ENCODE assay signal across 30 cellular contexts in genomic region chr9:36676823-36677521, GRCh38.
DNase-seq lines count a peak whose midpoint lies in the region; ATAC-seq, FAIRE-seq and TF ChIP-seq lines count a peak whose summit lies in the region.
"Had no signal": no experiment of that assay in that cellular context is flagged by ENCODE, and none has a peak within 500 bp of the region (broad histone marks: within the 10 kb centered on the region; RNA-seq: fewer than 3 reads in every experiment).

No MANE protein-coding gene starts in this region.

- intact Hi-C loops in activated T-helper 1 cell treated with anti-CD3 and anti-CD28 coated beads, Interleukin-12 subunit alpha, Interleukin-12 subunit beta, Interleukin-2, Interleukin-4 antibody, amounts not matched to agents 30 ng/mL and 10 ng/mL and 1 ng/mL, durations not matched to agents 14 hours and 24 hours and 36 hours (cut with micrococcal nuclease), result no loop called here
- intact Hi-C loops in esophagus muscularis mucosa (cut with DNase I), result no loop called here

- POLR2A ChIA-PET in SK-N-SH (lab: Yijun Ruan, JAX) (no interaction called here), A549 (lab: Yijun Ruan, JAX) (no interaction called here)

- H3K9me2 ChIP-seq in SK-N-SH, result no peaks in the 10 kb centered on the region

- H3K27me3 ChIP-seq in SK-N-SH (ENCODE audit: insufficient read depth), result no peaks in the 10 kb centered on the region
- H3K27me3 ChIP-seq in esophagus muscularis mucosa, result no peaks in the 10 kb centered on the region
- H3K27me3 ChIP-seq: adrenal gland, brain microvascular endothelial cell, neural progenitor cell, pancreas, testis had no signal

- TF ChIP-seq POLR2A in A549 (IDR thresholded peaks at IDR 0.05; ENCODE audit: low read length) (no peak), esophagus muscularis mucosa (IDR thresholded peaks at IDR 0.05; ENCODE audit: low read depth) (no peak)

- FAIRE-seq in A549 (lab: Jason Lieb, UNC), result peak; percentile 36
- FAIRE-seq: endometrium, pancreas had no signal

- H3K9me3 Mint-ChIP-seq in activated T-helper 1 cell treated with anti-CD3 and anti-CD28 coated beads, Interleukin-12 subunit alpha, Interleukin-12 subunit beta, Interleukin-2, Interleukin-4 antibody, amounts not matched to agents 30 ng/mL and 10 ng/mL and 1 ng/mL, durations not matched to agents 14 hours and 24 hours and 36 hours, result peaks cover 7% of the 10 kb centered on the region

- no peaks in the 10 kb centered on the region for H3K27me3 Mint-ChIP-seq in activated T-helper 1 cell treated with anti-CD3 and anti-CD28 coated beads, Interleukin-12 subunit alpha, Interleukin-12 subunit beta, Interleukin-2, Interleukin-4 antibody, amounts not matched to agents 30 ng/mL and 10 ng/mL and 1 ng/mL, durations not matched to agents 14 hours and 24 hours and 36 hours (ENCODE audit: insufficient read depth)
- H3K27me3 Mint-ChIP-seq: CD4-positive, CD25-positive, alpha-beta regulatory T cell; IgD-negative memory B cell had no signal

- ATAC-seq in SK-N-SH treated with all-trans-retinoic acid at 6 μM for 48 hours, result no peak
- no peak for ATAC-seq in A549
- ATAC-seq in GM18858 (IDR thresholded peaks at IDR 0.05; ENCODE audit: unreplicated experiment), result no peak
- ATAC-seq: GM23338, left colon, pancreas had no signal

- no peak for TF ChIP-seq CTCF in SK-N-SH (IDR thresholded peaks at IDR 0.05)
- TF ChIP-seq CTCF in A549 (IDR thresholded peaks at IDR 0.05), result no peak
- no peak for TF ChIP-seq CTCF in fibroblast of villous mesenchyme (IDR thresholded peaks at IDR 0.05; ENCODE audit: insufficient read depth, low read depth, low read length)
- no peak for TF ChIP-seq CTCF in esophagus muscularis mucosa (IDR thresholded peaks at IDR 0.05)

- CTCF ChIA-PET in SK-N-SH (lab: Yijun Ruan, JAX) (interaction anchor here (0.7 to 1.9 kb wide), 5 partner anchors 13 to 270 kb away, joined by 3 to 8 read pairs (median 3); no protein-coding TSS in a partner anchor), A549 (lab: Yijun Ruan, JAX) (interaction anchor here (0.6 to 1.9 kb wide), 4 partner anchors 18 to 1380 kb away, joined by 3 to 6 read pairs (median 4); no protein-coding TSS in a partner anchor)

- H3K9me3 ChIP-seq in SK-N-SH (peaks cover 4% of the 10 kb centered on the region; the same call in 1 of the 2 replicates), A549 (peaks cover 7% of the 10 kb centered on the region), esophagus muscularis mucosa (peaks cover 0 to 8% (median 7%) of the 10 kb centered on the region in 4 donors)
- H3K9me3 ChIP-seq: pancreas, testis had no signal

- peaks cover 30 to 67% of the 10 kb centered on the region in 2 experiments for H3K36me3 ChIP-seq in SK-N-SH (replicated peaks in 1 of 2; ENCODE audit: control insufficient read depth in 1 of 2, insufficient read depth in 2 of 2, low read length in 1 of 2)
- no peaks in the 10 kb centered on the region for H3K36me3 ChIP-seq in esophagus muscularis mucosa
- H3K36me3 ChIP-seq: adrenal gland, brain microvascular endothelial cell, pancreas had no signal

- H3K4me1 ChIP-seq in SK-N-SH (ENCODE audit: control insufficient read depth in 1 of 2, insufficient read depth in 2 of 2, low read depth in 1 of 2, low read length in 1 of 2), result peaks cover 0 to 8% of the 10 kb centered on the region in 2 experiments; a peak in 2 of 4 replicates
- H3K4me1 ChIP-seq in A549, result no peaks in the 10 kb centered on the region
- H3K4me1 ChIP-seq in esophagus muscularis mucosa, result no peaks in the 10 kb centered on the region
- H3K4me1 ChIP-seq: adrenal gland, neural progenitor cell, pancreas had no signal

- no peaks in the 10 kb centered on the region for H3K4me1 Mint-ChIP-seq in activated T-helper 1 cell treated with anti-CD3 and anti-CD28 coated beads, Interleukin-12 subunit alpha, Interleukin-12 subunit beta, Interleukin-2, Interleukin-4 antibody, amounts not matched to agents 30 ng/mL and 10 ng/mL and 1 ng/mL, durations not matched to agents 14 hours and 24 hours and 36 hours (ENCODE audit: low read depth)
- H3K4me1 Mint-ChIP-seq: GM23338, neural progenitor cell had no signal

- 90% methylated on average over 7 of the region's 7 CpGs for WGBS in SK-N-SH (ENCODE audit: low lambda C conversion rate)
- 91% methylated on average over 7 of the region's 7 CpGs for WGBS in A549 (ENCODE audit: missing lambda C conversion rate)
- WGBS in esophagus muscularis mucosa, result 93% methylated on average over 7 of the region's 7 CpGs

- H3K9ac ChIP-seq in SK-N-SH, result no peak overlapping the region
- H3K9ac ChIP-seq: neural progenitor cell had no signal

- H3K36me3 Mint-ChIP-seq in activated T-helper 1 cell treated with anti-CD3 and anti-CD28 coated beads, Interleukin-12 subunit alpha, Interleukin-12 subunit beta, Interleukin-2, Interleukin-4 antibody, amounts not matched to agents 30 ng/mL and 10 ng/mL and 1 ng/mL, durations not matched to agents 14 hours and 24 hours and 36 hours (ENCODE audit: low read depth), result peaks cover 40% of the 10 kb centered on the region
- H3K36me3 Mint-ChIP-seq: CD4-positive, CD25-positive, alpha-beta regulatory T cell had no signal

- H3K27ac Mint-ChIP-seq in activated T-helper 1 cell treated with anti-CD3 and anti-CD28 coated beads, Interleukin-12 subunit alpha, Interleukin-12 subunit beta, Interleukin-2, Interleukin-4 antibody, amounts not matched to agents 30 ng/mL and 10 ng/mL and 1 ng/mL, durations not matched to agents 14 hours and 24 hours and 36 hours, result peak overlapping the region; percentile 9
- H3K27ac Mint-ChIP-seq: GM23338, IgD-negative memory B cell, neural progenitor cell had no signal

- H2AFZ ChIP-seq in SK-N-SH (ENCODE audit: low read depth), result no peak overlapping the region
- H2AFZ ChIP-seq: GM23338, neural progenitor cell had no signal

- no peak overlapping the region for H3K4me2 ChIP-seq in SK-N-SH
- H3K4me2 ChIP-seq in A549, result no peak overlapping the region
- H3K4me2 ChIP-seq: GM23338, neural progenitor cell had no signal

- H3K4me3 Mint-ChIP-seq in activated T-helper 1 cell treated with anti-CD3 and anti-CD28 coated beads, Interleukin-12 subunit alpha, Interleukin-12 subunit beta, Interleukin-2, Interleukin-4 antibody, amounts not matched to agents 30 ng/mL and 10 ng/mL and 1 ng/mL, durations not matched to agents 14 hours and 24 hours and 36 hours, result no peak overlapping the region
- H3K4me3 Mint-ChIP-seq: CD4-positive, CD25-positive, alpha-beta regulatory T cell; GM23338; IgD-negative memory B cell; neural progenitor cell had no signal

- peaks cover 12% of the 10 kb centered on the region for H3F3A ChIP-seq in SK-N-SH (replicated peaks; ENCODE audit: insufficient read depth)

- no peak overlapping the region for H3K27ac ChIP-seq in SK-N-SH (ENCODE audit: low read depth in 2 of 2, low read length in 1 of 2)
- H3K27ac ChIP-seq in A549, result no peak overlapping the region
- no peak overlapping the region for H3K27ac ChIP-seq in esophagus muscularis mucosa (replicated peaks in 1 of 4)
- H3K27ac ChIP-seq: adrenal gland, brain microvascular endothelial cell, dorsolateral prefrontal cortex, neural progenitor cell, pancreas, testis had no signal

- TF ChIP-seq RAD21 in SK-N-SH (IDR thresholded peaks at IDR 0.05; ENCODE audit: low read length) (no peak), A549 (conservative IDR thresholded peaks at IDR 0.05 in 1 of 2, IDR thresholded peaks at IDR 0.05 in 1 of 2) (no peak)

- peak; percentile 10 for DNase-seq in SK-N-SH
- DNase-seq in A549 (ENCODE audit: low read depth in 1 of 2, low spot score in 1 of 2), result no peak
- no peak for DNase-seq in activated T-helper 1 cell treated with anti-CD3 and anti-CD28 coated beads, Interleukin-12 subunit alpha, Interleukin-12 subunit beta, Interleukin-2, Interleukin-4 antibody, amounts not matched to agents 30 ng/mL and 10 ng/mL and 1 ng/mL, durations not matched to agents 14 hours and 24 hours and 36 hours (ENCODE audit: low spot score)
- peak; percentile 22 for DNase-seq in fibroblast of villous mesenchyme (ENCODE audit: low read depth)
- DNase-seq in esophagus muscularis mucosa (ENCODE audit: extremely low spot score), result no peak
- no peak for DNase-seq in midbrain (lab: John Stamatoyannopoulos, UW)
- DNase-seq: 8988T; activated CD4-positive, alpha-beta T cell treated with anti-CD3 and anti-CD28 coated beads, Interleukin-2, amount 50 U/mL, for 4 hours; activated CD8-positive, alpha-beta memory T cell treated with anti-CD3 and anti-CD28 coated beads, Interleukin-2, amount 50 U/mL, for 48 hours; activated gamma-delta T cell treated with Interleukin-2 at 50 U/mL for 16 hours; adrenal gland; brain microvascular endothelial cell; dorsolateral prefrontal cortex; hippocampal formation; left colon; mammary epithelial cell; NCI-H1436 treated with DMSO at 0.1 percent for 48 hours; pancreas; SIG-M5; stimulated activated naive CD4-positive, alpha-beta T cell; T-helper 9 cell; testis had no signal

- no peak overlapping the region for H3K4me3 ChIP-seq in SK-N-SH (ENCODE audit: low read depth in 2 of 2, low read length in 1 of 2)
- H3K4me3 ChIP-seq in A549, result no peak overlapping the region
- no peak overlapping the region for H3K4me3 ChIP-seq in fibroblast of villous mesenchyme (ENCODE audit: low read depth, low read length)
- H3K4me3 ChIP-seq in esophagus muscularis mucosa, result no peak overlapping the region
- H3K4me3 ChIP-seq: adrenal gland, dorsolateral prefrontal cortex, GM23338, neural progenitor cell, pancreas, skin epidermis, testis had no signal

- H4K20me1 ChIP-seq in SK-N-SH (ENCODE audit: insufficient read depth), result no peaks in the 10 kb centered on the region

- H3K79me2 ChIP-seq in SK-N-SH (ENCODE audit: insufficient read depth), result no peaks in the 10 kb centered on the region

- TF ChIP-seq EP300 in SK-N-SH (IDR thresholded peaks at IDR 0.05; ENCODE audit: borderline replicate concordance in 1 of 2, low read depth in 1 of 2, low read length in 1 of 2) (no peak), A549 (IDR thresholded peaks at IDR 0.05) (no peak), esophagus muscularis mucosa (IDR thresholded peaks at IDR 0.05) (no peak)

TF ChIP-seq in A549, 52 proteins besides CTCF, POLR2A, EP300 and RAD21 (continues in another document):
- TF ChIP-seq USF2 (IDR thresholded peaks at IDR 0.05), result no peak
- TF ChIP-seq POLR2AphosphoS2 (conservative IDR thresholded peaks at IDR 0.05; ENCODE audit: low read length), result no peak

Comparison
In these comparisons a context has a peak if more than half of its experiments do, and no peak if none do; other contexts are left out.
1. DNase-seq: peak in SK-N-SH (single experiment) and fibroblast of villous mesenchyme (single experiment); none in A549 (0 of 2), activated T-helper 1 cell treated with anti-CD3 and anti-CD28 coated beads, Interleukin-12 subunit alpha, Interleukin-12 subunit beta, Interleukin-2, Interleukin-4 antibody, amounts not matched to agents 30 ng/mL and 10 ng/mL and 1 ng/mL, durations not matched to agents 14 hours and 24 hours and 36 hours (single experiment), esophagus muscularis mucosa (single experiment) and midbrain (single experiment).